In genomic region chr2:101309211-101309700, GRCh38 we compare ENCODE assay signal across 1 cellular context.
TF ChIP-seq lines count a peak whose summit lies in the region.

No MANE protein-coding gene starts in this region.

TF ChIP-seq in HepG2, 621 proteins besides CTCF, POLR2A, EP300 and RAD21:
- no peak for TF ChIP-seq STAT6 (CRISPR knock-in tag; IDR thresholded peaks at IDR 0.05; ENCODE audit: borderline replicate concordance)
- TF ChIP-seq AGO2 (optimal IDR thresholded peaks at IDR 0.05; ENCODE audit: low read depth, low read length), result peak; percentile 2
- TF ChIP-seq ZNF17 (CRISPR knock-in tag; IDR thresholded peaks at IDR 0.05), result 0 out of 2 replicates have a peak, but pooled peaks have one; percentile 2
- 0 out of 2 replicates have a peak, but pooled peaks have one; percentile 59 for TF ChIP-seq ZNF878 (CRISPR knock-in tag; IDR thresholded peaks at IDR 0.05)
- 0 out of 2 replicates have a peak, but pooled peaks have one; percentile 61 for TF ChIP-seq RNF219 (CRISPR knock-in tag; IDR thresholded peaks at IDR 0.05)
- TF ChIP-seq CHD4 (IDR thresholded peaks at IDR 0.05; ENCODE audit: borderline replicate concordance, low read length), result peak; percentile 31; the same call in 1 of the 2 replicates
- no peak for TF ChIP-seq ZNF251 (CRISPR knock-in tag; IDR thresholded peaks at IDR 0.05)
- TF ChIP-seq NAIF1 (CRISPR knock-in tag; IDR thresholded peaks at IDR 0.05; ENCODE audit: borderline replicate concordance), result 0 out of 2 replicates have a peak, but pooled peaks have one; percentile 26
TF ChIP-seq in HepG2: peak in this region for 6.
